21 cellular contexts compared by ENCODE assay signal in the genomic region with DNA sequence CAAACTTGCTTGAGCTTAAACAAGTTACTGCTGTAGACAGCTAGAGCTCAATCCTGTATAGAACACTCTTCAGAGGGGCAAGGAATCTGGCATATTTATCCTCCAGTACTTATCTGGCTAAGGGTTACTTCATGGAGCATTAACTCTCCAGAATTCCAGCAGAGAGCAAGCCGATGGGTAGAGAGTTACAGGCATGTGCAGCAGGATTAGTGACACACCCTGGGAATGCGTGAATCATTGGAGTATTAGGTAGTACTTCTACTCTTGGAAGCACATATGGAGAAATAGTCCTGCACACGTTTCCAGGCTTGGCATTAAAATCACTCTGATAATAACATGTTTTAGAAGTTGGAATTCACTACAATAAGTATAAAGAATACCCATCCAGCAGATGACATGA. TPM values are rescaled to one million over a fixed set of nuclear protein-coding genes. Genes with fewer than 3 reads are reported as not detected.
DNase-seq lines count a peak whose midpoint lies in the region; FAIRE-seq and TF ChIP-seq lines count a peak whose summit lies in the region.
"Had no signal": no experiment of that assay in that cellular context is flagged by ENCODE, and none has a peak within 500 bp of the region (broad histone marks: within the 10 kb centered on the region; RNA-seq: fewer than 3 reads in every experiment).

No MANE protein-coding gene starts in this region.

- POLR2A ChIA-PET in RWPE1 (lab: Yijun Ruan, JAX; ENCODE audit: low non-redundant PET) = no interaction called here

- DNase-seq in DMS53 (lab: John Stamatoyannopoulos, UW) = peak; percentile 11
- no peak for DNase-seq in DMS53 treated with DMSO at 0.1 percent for 48 hours (lab: John Stamatoyannopoulos, UW; ENCODE audit: unreplicated experiment)
- peak; percentile 18 for DNase-seq in RWPE1 (ENCODE audit: low spot score)
- DNase-seq in hepatocyte (ENCODE audit: low spot score) = peak; percentile 10
- DNase-seq in retinal pigment epithelial cell (ENCODE audit: low read depth) = peak; percentile 83
- no peak for DNase-seq in NCI-H146 treated with DMSO at 0.1 percent for 48 hours (lab: John Stamatoyannopoulos, UW; ENCODE audit: unreplicated experiment)
- DNase-seq in amniotic stem cell (lab: John Stamatoyannopoulos, UW) = no peak
- no peak for DNase-seq in kidney
- DNase-seq: AML-193; Caco-2; CD8-positive, alpha-beta memory T cell had no signal

- CTCF ChIA-PET in RWPE1 (lab: Yijun Ruan, JAX) = no interaction called here

- H3K79me2 ChIP-seq in hepatocyte = no peaks in the 10 kb centered on the region

- H3K27me3 ChIP-seq in hepatocyte = no peaks in the 10 kb centered on the region
- H3K27me3 ChIP-seq: BLaER1 had no signal

- no peak overlapping the region for H3K4me2 ChIP-seq in hepatocyte
- H3K4me2 ChIP-seq: BLaER1 had no signal

- H3K9me3 ChIP-seq in hepatocyte (ENCODE audit: low read depth) = no peaks in the 10 kb centered on the region
- no peaks in the 10 kb centered on the region for H3K9me3 ChIP-seq in kidney (ENCODE audit: control insufficient read depth in 1 of 2, low read length in 2 of 2)
- H3K9me3 ChIP-seq: BLaER1, Caco-2, HAP-1 had no signal

- H3K4me1 ChIP-seq in hepatocyte (ENCODE audit: insufficient read depth) (no peaks in the 10 kb centered on the region), kidney (ENCODE audit: control insufficient read depth in 1 of 2, insufficient read depth in 1 of 2, low read depth in 1 of 2, low read length in 2 of 2) (no peaks in the 10 kb centered on the region)
- H3K4me1 ChIP-seq: BLaER1, Caco-2, HAP-1 had no signal

- TF ChIP-seq CTCF in RWPE1 (conservative IDR thresholded peaks at IDR 0.05; ENCODE audit: low read depth) (no peak), hepatocyte (IDR thresholded peaks at IDR 0.05; ENCODE audit: poor library complexity) (no peak), retinal pigment epithelial cell (conservative IDR thresholded peaks at IDR 0.05; ENCODE audit: low read depth, low read length) (no peak), kidney (IDR thresholded peaks at IDR 0.05; ENCODE audit: borderline replicate concordance, extremely low read depth, insufficient read depth) (no peak)

- H4K20me1 ChIP-seq in hepatocyte (ENCODE audit: insufficient read depth, poor library complexity, severe bottlenecking) = no peaks in the 10 kb centered on the region
- H4K20me1 ChIP-seq: BLaER1 had no signal

- no peaks in the 10 kb centered on the region for H3K9me2 ChIP-seq in hepatocyte (replicated peaks; ENCODE audit: insufficient read depth)

- H3K36me3 ChIP-seq in hepatocyte (replicated peaks; ENCODE audit: insufficient read depth, low read depth) (no peaks in the 10 kb centered on the region), kidney (ENCODE audit: control insufficient read depth in 1 of 2, insufficient read depth in 2 of 2, low read length in 2 of 2) (no peaks in the 10 kb centered on the region)
- H3K36me3 ChIP-seq: BLaER1, HAP-1 had no signal

- H2AFZ ChIP-seq in hepatocyte = no peak overlapping the region

- H3K27ac ChIP-seq in RWPE1 = no peak overlapping the region
- H3K27ac ChIP-seq in hepatocyte = no peak overlapping the region
- H3K27ac ChIP-seq in kidney (ENCODE audit: low read depth in 2 of 2, low read length in 2 of 2) = no peak overlapping the region
- H3K27ac ChIP-seq: 22Rv1, BLaER1 had no signal

- H3K4me3 ChIP-seq in hepatocyte (no peak overlapping the region), retinal pigment epithelial cell (ENCODE audit: low read length) (no peak overlapping the region), kidney (ENCODE audit: low read length in 2 of 2) (no peak overlapping the region)
- H3K4me3 ChIP-seq: BLaER1, HAP-1 had no signal

- H3K9ac ChIP-seq in kidney (ENCODE audit: low read length in 2 of 2) = no peak overlapping the region
- H3K9ac ChIP-seq: BLaER1 had no signal

- no peak for FAIRE-seq in kidney (lab: Jason Lieb, UNC)
- FAIRE-seq: GM18507, GM19239, H1 had no signal

- 73% methylated on average over 3 of the region's 3 CpGs for WGBS in hepatocyte (ENCODE audit: low lambda C conversion rate, missing lambda C conversion rate)

- intact Hi-C loops in kidney (cut with DNase I) = no loop called here

RNA-seq across cellular contexts. Expression of gene GRXCR1, which starts 35.4 kb away (rescaled TPM):
- total RNA-seq in hepatocyte = not detected in 2 replicates
- polyA plus RNA-seq in hepatocyte = not detected in 2 replicates
- not detected for total RNA-seq in kidney
- polyA plus RNA-seq in kidney (ENCODE audit: insufficient read depth, low read depth, low replicate concordance) = not detected
- total RNA-seq: A673; Caco-2; CD8-positive, alpha-beta memory T cell; Daoy; H1; HT-29 had no signal
- polyA plus RNA-seq: CD8-positive, alpha-beta memory T cell; H1; IgD-negative memory B cell had no signal

Comparison
In these comparisons a context has a peak if more than half of its experiments do, and no peak if none do; other contexts are left out.
1. DNase-seq: peak in DMS53 (single experiment), RWPE1 (single experiment), hepatocyte (single experiment) and retinal pigment epithelial cell (single experiment); none in DMS53 treated with DMSO at 0.1 percent for 48 hours (single experiment), NCI-H146 treated with DMSO at 0.1 percent for 48 hours (single experiment), amniotic stem cell (single experiment) and kidney (single experiment).